In genomic region chr1:150477733-150478132, GRCh38 we compare ENCODE assay signal across 13 cellular contexts. TPM values are rescaled to one million over a fixed set of nuclear protein-coding genes. Genes with fewer than 3 reads are reported as not detected.
A peak's percentile ranks its signal among the peaks of the same experiment; 100 is the strongest.
DNase-seq lines count a peak whose midpoint lies in the region; ATAC-seq and TF ChIP-seq lines count a peak whose summit lies in the region.
"Had no signal": no experiment of that assay in that cellular context is flagged by ENCODE, and none has a peak within 500 bp of the region (broad histone marks: within the 10 kb centered on the region; RNA-seq: fewer than 3 reads in every experiment).

No MANE protein-coding gene starts in this region.

- peaks cover 10% of the 10 kb centered on the region for H3K4me1 Mint-ChIP-seq in T-helper 17 cell
- peaks cover 31% of the 10 kb centered on the region for H3K4me1 Mint-ChIP-seq in stimulated activated memory B cell treated with anti-CD40 and anti-IgM and Interleukin-4, amounts not matched to agents 10 μg/mL and 1 μg/mL and 100 μg/mL, for 72 hours

- H3K9me3 ChIP-seq in heart right ventricle (no peaks in the 10 kb centered on the region), T-helper 17 cell (ENCODE audit: control insufficient read depth, low read length, poor library complexity, severe bottlenecking) (no peaks in the 10 kb centered on the region), MM.1S (replicated peaks; ENCODE audit: insufficient read depth, low read length) (no peaks in the 10 kb centered on the region)
- H3K9me3 ChIP-seq: BLaER1 treated with 17β-estradiol and CSF1 and Interleukin-3, amounts not matched to agents 10 nM and 100 nM; HAP-1; spleen had no signal

- H3K4me3 Mint-ChIP-seq in T-helper 17 cell = no peak overlapping the region
- H3K4me3 Mint-ChIP-seq in stimulated activated memory B cell treated with anti-CD40 and anti-IgM and Interleukin-4, amounts not matched to agents 10 μg/mL and 1 μg/mL and 100 μg/mL, for 72 hours = no peak overlapping the region

- H3K27ac ChIP-seq in heart right ventricle (peak overlapping the region in 7 of 10 donors; percentile 17 to 74 (median 30)), foreskin keratinocyte (peak overlapping the region; percentile 57), MM.1S (ENCODE audit: low read length) (no peak overlapping the region)
- H3K27ac ChIP-seq: BLaER1 treated with 17β-estradiol and CSF1 and Interleukin-3, amounts not matched to agents 10 nM and 100 nM; WERI-Rb-1 had no signal

- ATAC-seq in heart right ventricle (no peak), Right ventricle myocardium superior (ENCODE audit: poor library complexity) (no peak), T-helper 17 cell (no peak), foreskin keratinocyte (peak; percentile 90)
- no peak for ATAC-seq in stimulated activated memory B cell treated with anti-CD40 and anti-IgM and Interleukin-4, amounts not matched to agents 10 μg/mL and 1 μg/mL and 100 μg/mL, for 72 hours

- H3K9me2 ChIP-seq in MM.1S (replicated peaks; ENCODE audit: insufficient read depth, low read length) = no peaks in the 10 kb centered on the region

- H3K79me2 ChIP-seq in MM.1S (ENCODE audit: low read length) = no peaks in the 10 kb centered on the region

- H3K36me3 Mint-ChIP-seq in T-helper 17 cell (ENCODE audit: low read depth) = no peaks in the 10 kb centered on the region
- peaks cover 10% of the 10 kb centered on the region for H3K36me3 Mint-ChIP-seq in stimulated activated memory B cell treated with anti-CD40 and anti-IgM and Interleukin-4, amounts not matched to agents 10 μg/mL and 1 μg/mL and 100 μg/mL, for 72 hours

- peaks cover 0 to 17% (median 0%) of the 10 kb centered on the region in 9 donors for H3K36me3 ChIP-seq in heart right ventricle
- H3K36me3 ChIP-seq in MM.1S (replicated peaks; ENCODE audit: insufficient read depth, low read length) = no peaks in the 10 kb centered on the region

- DNase-seq in heart right ventricle = no peak
- no peak for DNase-seq in Right ventricle myocardium superior
- no peak for DNase-seq in T-helper 17 cell
- peak; percentile 97 to 98 for DNase-seq in foreskin keratinocyte
- no peak for DNase-seq in MM.1S
- no peak for DNase-seq in GM19240 (ENCODE audit: insufficient read length, low spot score)
- no peak for DNase-seq in KG1 (lab: John Stamatoyannopoulos, UW)
- DNase-seq: activated T-cell treated with anti-CD3 and anti-CD28 coated beads, Interleukin-2, amount 50 U/mL, for 48 hours; spleen; WERI-Rb-1 had no signal

- no peaks in the 10 kb centered on the region for H3F3A ChIP-seq in MM.1S (ENCODE audit: insufficient read depth, low read length)

- no peak overlapping the region for H3K9ac ChIP-seq in MM.1S (ENCODE audit: low read length)
- H3K9ac ChIP-seq: BLaER1 treated with 17β-estradiol and CSF1 and Interleukin-3, amounts not matched to agents 10 nM and 100 nM had no signal

- intact Hi-C loops in heart right ventricle (cut with DNase I) = loop anchor here in 2 of 10 donors (5.0 to 10.0 kb wide), 2 partner anchors 55 to 57 kb away; no protein-coding TSS in a partner anchor
- intact Hi-C loops in Right ventricle myocardium superior (cut with DNase I) = no loop called here

- TF ChIP-seq CTCF in heart right ventricle (IDR thresholded peaks at IDR 0.05) (no peak), foreskin keratinocyte (conservative IDR thresholded peaks at IDR 0.05) (no peak), MM.1S (IDR thresholded peaks at IDR 0.05; ENCODE audit: low read length) (no peak)

- no peaks in the 10 kb centered on the region for H3K27me3 Mint-ChIP-seq in T-helper 17 cell
- H3K27me3 Mint-ChIP-seq in stimulated activated memory B cell treated with anti-CD40 and anti-IgM and Interleukin-4, amounts not matched to agents 10 μg/mL and 1 μg/mL and 100 μg/mL, for 72 hours = no peaks in the 10 kb centered on the region

- WGBS in heart right ventricle, 2 donors = 55 to 61% methylated on average over 4 of the region's 4 CpGs

- H3K4me3 ChIP-seq in heart right ventricle (no peak overlapping the region), MM.1S (ENCODE audit: low read length) (no peak overlapping the region)
- H3K4me3 ChIP-seq: BLaER1 treated with 17β-estradiol and CSF1 and Interleukin-3, amounts not matched to agents 10 nM and 100 nM; HAP-1; spleen had no signal

- H4K20me1 ChIP-seq in MM.1S (ENCODE audit: insufficient read depth, low read length) = no peaks in the 10 kb centered on the region

- H3K9me3 Mint-ChIP-seq in stimulated activated memory B cell treated with anti-CD40 and anti-IgM and Interleukin-4, amounts not matched to agents 10 μg/mL and 1 μg/mL and 100 μg/mL, for 72 hours = no peaks in the 10 kb centered on the region

- H3K4me1 ChIP-seq in heart right ventricle (peaks cover 4 to 40% (median 22%) of the 10 kb centered on the region in 9 donors), foreskin keratinocyte (peaks cover 15% of the 10 kb centered on the region), MM.1S (ENCODE audit: low read length) (no peaks in the 10 kb centered on the region)
- H3K4me1 ChIP-seq: BLaER1 treated with 17β-estradiol and CSF1 and Interleukin-3, amounts not matched to agents 10 nM and 100 nM had no signal

- no peak overlapping the region for H3K4me2 ChIP-seq in MM.1S (ENCODE audit: low read depth, low read length)
- H3K4me2 ChIP-seq: BLaER1 treated with 17β-estradiol and CSF1 and Interleukin-3, amounts not matched to agents 10 nM and 100 nM had no signal

- H3K27ac Mint-ChIP-seq in T-helper 17 cell = peak overlapping the region; percentile 86
- H3K27ac Mint-ChIP-seq in stimulated activated memory B cell treated with anti-CD40 and anti-IgM and Interleukin-4, amounts not matched to agents 10 μg/mL and 1 μg/mL and 100 μg/mL, for 72 hours = peak overlapping the region; percentile 9

- H3K27me3 ChIP-seq in heart right ventricle (no peaks in the 10 kb centered on the region), foreskin keratinocyte (no peaks in the 10 kb centered on the region), MM.1S (replicated peaks; ENCODE audit: insufficient read depth, low read length) (no peaks in the 10 kb centered on the region)
- H3K27me3 ChIP-seq: BLaER1 treated with 17β-estradiol and CSF1 and Interleukin-3, amounts not matched to agents 10 nM and 100 nM; spleen had no signal

- no peak overlapping the region for H2AFZ ChIP-seq in MM.1S (ENCODE audit: low read length)

RNA-seq across cellular contexts. Expression of gene TARS2, which starts 9.5 kb away (rescaled TPM):
- total RNA-seq in heart right ventricle (10 to 100 TPM; 25.1 to 44.4 (median 37.0) TPM), Right ventricle myocardium superior (28.0 TPM), T-helper 17 cell (10 to 100 TPM; 28.5 to 32.9 TPM), foreskin keratinocyte (26.2 and 27.4 TPM in 2 replicates)
- polyA plus RNA-seq in heart right ventricle (10 to 100 TPM; 19.1 to 27.4 TPM), foreskin keratinocyte (21.0 and 23.6 TPM in 2 replicates)

RNA-seq across cellular contexts. Expression of gene ECM1, which starts 30.2 kb away (rescaled TPM):
- total RNA-seq in heart right ventricle (10 to 100 TPM in 8 of 10 donors, 1 to 10 TPM in 2; 5.8 to 26.3 (median 12.8) TPM), Right ventricle myocardium superior (16.7 TPM), T-helper 17 cell (under 1 TPM; 0.25 to 0.70 TPM), foreskin keratinocyte (59.5 and 73.1 TPM in 2 replicates)
- polyA plus RNA-seq in heart right ventricle (10 to 100 TPM; 24.7 to 28.2 TPM), foreskin keratinocyte (87.6 and 100 TPM in 2 replicates)

RNA-seq across cellular contexts. Expression of gene FALEC, which starts 37.8 kb away (rescaled TPM):
- total RNA-seq in heart right ventricle (under 1 TPM in 2 of 10 donors, not detected in 8; 0.46 to 0.60 TPM), Right ventricle myocardium superior (not detected), T-helper 17 cell (1 to 10 TPM in 1 of 2 donors, not detected in 1; 1.1 TPM), foreskin keratinocyte (not detected in 2 replicates)
- polyA plus RNA-seq in heart right ventricle (not detected), foreskin keratinocyte (0.13 and 0.16 TPM in 2 replicates)

Comparison
In these comparisons a context has a peak if more than half of its experiments do, and no peak if none do; other contexts are left out.
1. DNase-seq: peak in foreskin keratinocyte (2 of 2); none in heart right ventricle (0 of 2), Right ventricle myocardium superior (single experiment), T-helper 17 cell (0 of 3), MM.1S (single experiment), GM19240 (single experiment) and KG1 (single experiment).